Comparison of ENCODE assay signal across 9 cellular contexts in the genomic region with DNA sequence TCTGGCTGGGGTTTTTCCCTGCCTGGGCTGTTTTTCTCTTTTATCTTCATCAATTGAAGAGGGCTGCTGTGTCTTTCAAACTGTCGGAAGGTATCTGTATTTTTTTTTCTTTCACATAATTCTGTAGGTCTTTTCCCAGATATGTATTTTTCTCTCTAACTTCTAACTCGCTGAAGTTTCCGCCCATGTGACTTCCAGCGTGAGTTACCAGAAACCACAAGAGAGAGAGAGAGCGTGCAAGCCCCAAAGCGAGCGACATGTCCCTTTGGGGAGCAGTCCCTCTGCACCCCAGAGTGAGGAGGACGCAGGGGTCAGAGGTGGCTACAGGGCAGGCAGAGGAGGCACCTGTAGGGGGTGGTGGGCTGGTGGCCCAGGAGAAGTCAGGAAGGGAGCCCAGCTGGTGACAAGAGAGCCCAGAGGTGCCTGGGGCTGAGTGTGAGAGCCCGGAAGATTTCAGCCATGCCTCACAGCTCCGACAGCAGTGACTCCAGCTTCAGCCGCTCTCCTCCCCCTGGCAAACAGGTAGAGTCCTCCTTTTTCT. TPM values are rescaled to one million over a fixed set of nuclear protein-coding genes. Genes with fewer than 3 reads are reported as not detected.
DNase-seq lines count a peak whose midpoint lies in the region; ATAC-seq and TF ChIP-seq lines count a peak whose summit lies in the region.
"Had no signal": no experiment of that assay in that cellular context is flagged by ENCODE, and none has a peak within 500 bp of the region (broad histone marks: within the 10 kb centered on the region; RNA-seq: fewer than 3 reads in every experiment).

A gene with protein sequence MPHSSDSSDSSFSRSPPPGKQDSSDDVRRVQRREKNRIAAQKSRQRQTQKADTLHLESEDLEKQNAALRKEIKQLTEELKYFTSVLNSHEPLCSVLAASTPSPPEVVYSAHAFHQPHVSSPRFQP (plus strand): TSS at position 246 of the 541 bp plus-strand sequence. CDS start 214 bp downstream, at position 460.

- H3K36me3 ChIP-seq in Loucy (ENCODE audit: insufficient read depth, low read length), result no peaks in the 10 kb centered on the region
- H3K36me3 ChIP-seq: thyroid gland had no signal

- peak; percentile 66 for ATAC-seq in GM19463 (IDR thresholded peaks at IDR 0.05; ENCODE audit: unreplicated experiment)
- ATAC-seq in left colon, result peak; percentile 20

- no peaks in the 10 kb centered on the region; the same call in 1 of the 2 replicates for H3F3A ChIP-seq in Loucy (ENCODE audit: low read depth)

- peak within 1 kb of the TSS; percentile 78 for H3K4me3 ChIP-seq in Loucy (ENCODE audit: low read length, poor library complexity, severe bottlenecking)
- H3K4me3 ChIP-seq: thyroid gland had no signal

- no peaks in the 10 kb centered on the region for H3K9me3 ChIP-seq in Loucy (ENCODE audit: insufficient read depth, low read depth, low read length)
- H3K9me3 ChIP-seq: thyroid gland had no signal

- H3K79me2 ChIP-seq in Loucy (ENCODE audit: insufficient read depth, low read length), result peaks cover 30% of the 10 kb centered on the region

- H3K9me2 ChIP-seq in Loucy (replicated peaks; ENCODE audit: low read depth, low read length), result no peaks in the 10 kb centered on the region

- H3K27me3 ChIP-seq in Loucy (ENCODE audit: insufficient read depth, low read length, poor library complexity, severe bottlenecking), result no peaks in the 10 kb centered on the region
- H3K27me3 ChIP-seq: thyroid gland had no signal

- H3K4me2 ChIP-seq in Loucy (ENCODE audit: low read depth, low read length, poor library complexity, severe bottlenecking), result peak within 1 kb of the TSS; percentile 92

- peak within 1 kb of the TSS; percentile 80 for H3K9ac ChIP-seq in Loucy (ENCODE audit: low read depth, low read length, poor library complexity, severe bottlenecking)

- TF ChIP-seq CTCF in Loucy (conservative IDR thresholded peaks at IDR 0.05; ENCODE audit: low read length), result no peak

- peak within 1 kb of the TSS; percentile 79 for H2AFZ ChIP-seq in Loucy (ENCODE audit: low read length)

- DNase-seq in AML-193 (lab: John Stamatoyannopoulos, UW) (peak; percentile 64 to 85), activated T-cell treated with anti-CD3 and anti-CD28 coated beads for 1 hour (ENCODE audit: low read depth) (peak; percentile 62), left colon (peak; percentile 42 to 44), NCI-H774 (lab: John Stamatoyannopoulos, UW) (no peak), DMS153 treated with DMSO at 0.1 percent for 48 hours (lab: John Stamatoyannopoulos, UW; ENCODE audit: unreplicated experiment) (no peak)
- peak; percentile 57 to 64 for DNase-seq in stimulated activated CD8-positive, alpha-beta memory T cell treated with anti-CD3 and anti-CD28 coated beads, Interleukin-2, amount 100 ng/mL, for 48 hours (ENCODE audit: low read depth in 2 of 2)

- no peaks in the 10 kb centered on the region for H4K20me1 ChIP-seq in Loucy (ENCODE audit: insufficient read depth, low read length, poor library complexity, severe bottlenecking)

- intact Hi-C loops in left colon (cut with DNase I, micrococcal nuclease), result no loop called here

- H3K4me1 ChIP-seq in Loucy (ENCODE audit: insufficient read depth, low read length, poor library complexity, severe bottlenecking), result peaks cover 56% of the 10 kb centered on the region

RNA-seq across cellular contexts. Expression of the gene that starts here (rescaled TPM):
- 1 to 10 TPM in 1 of 2 donors, under 1 TPM in 1; 0.67 to 1.3 TPM for total RNA-seq in left colon

Comparison
In these comparisons a context has a peak if more than half of its experiments do, and no peak if none do; other contexts are left out.
1. DNase-seq: peak in AML-193 (2 of 2), activated T-cell treated with anti-CD3 and anti-CD28 coated beads for 1 hour (single experiment), left colon (2 of 2) and stimulated activated CD8-positive, alpha-beta memory T cell treated with anti-CD3 and anti-CD28 coated beads, Interleukin-2, amount 100 ng/mL, for 48 hours (2 of 2); none in NCI-H774 (single experiment) and DMS153 treated with DMSO at 0.1 percent for 48 hours (single experiment).